ENCODE assay signal across 8 cellular contexts in the genomic region with DNA sequence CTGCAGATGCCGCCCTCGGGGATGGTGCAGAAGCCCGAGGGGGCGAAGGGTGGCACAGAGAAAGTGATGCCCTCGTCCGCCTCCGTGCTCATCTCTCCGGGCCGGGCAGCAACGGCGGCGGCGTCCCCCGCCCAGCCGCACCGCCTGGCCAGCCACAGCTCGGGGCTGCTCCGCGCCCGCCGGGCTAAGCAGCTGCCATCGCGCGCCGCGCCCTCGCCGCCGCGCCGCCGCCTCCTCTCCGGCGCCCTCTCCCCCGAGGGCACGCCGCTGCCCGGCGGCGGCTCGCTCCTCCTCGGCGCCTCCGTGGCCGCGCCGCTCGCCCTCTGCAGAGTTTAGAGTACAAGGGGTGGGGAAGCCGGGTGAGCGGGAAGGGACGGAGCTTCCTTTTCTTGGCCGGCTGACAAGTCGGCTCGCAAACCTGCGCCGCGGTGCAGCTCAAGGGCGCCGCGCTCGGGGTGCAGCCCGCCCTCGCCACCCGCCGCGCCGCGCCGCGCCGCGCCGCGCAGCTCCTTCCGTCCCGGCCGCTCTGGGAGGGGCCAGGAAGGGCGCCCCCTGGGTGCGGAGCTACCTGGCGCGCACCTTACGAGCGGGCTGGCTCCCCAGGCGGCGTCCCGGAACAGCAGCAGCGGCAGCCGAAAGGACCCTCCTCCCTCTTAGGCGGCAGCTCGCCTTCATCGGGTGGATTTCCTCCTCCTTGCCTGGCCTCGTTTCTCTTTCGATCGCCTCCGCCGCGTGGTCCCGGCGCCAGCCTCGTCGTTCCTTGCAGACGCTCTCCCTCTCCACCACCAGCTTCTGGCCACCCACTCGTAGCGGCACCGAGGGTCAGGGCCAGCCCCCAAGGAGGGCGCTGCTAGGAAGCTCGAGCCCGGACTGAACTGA. TPM values are rescaled to one million over a fixed set of nuclear protein-coding genes. Genes with fewer than 3 reads are reported as not detected.
DNase-seq lines count a peak whose midpoint lies in the region; ATAC-seq and TF ChIP-seq lines count a peak whose summit lies in the region.

A gene with protein sequence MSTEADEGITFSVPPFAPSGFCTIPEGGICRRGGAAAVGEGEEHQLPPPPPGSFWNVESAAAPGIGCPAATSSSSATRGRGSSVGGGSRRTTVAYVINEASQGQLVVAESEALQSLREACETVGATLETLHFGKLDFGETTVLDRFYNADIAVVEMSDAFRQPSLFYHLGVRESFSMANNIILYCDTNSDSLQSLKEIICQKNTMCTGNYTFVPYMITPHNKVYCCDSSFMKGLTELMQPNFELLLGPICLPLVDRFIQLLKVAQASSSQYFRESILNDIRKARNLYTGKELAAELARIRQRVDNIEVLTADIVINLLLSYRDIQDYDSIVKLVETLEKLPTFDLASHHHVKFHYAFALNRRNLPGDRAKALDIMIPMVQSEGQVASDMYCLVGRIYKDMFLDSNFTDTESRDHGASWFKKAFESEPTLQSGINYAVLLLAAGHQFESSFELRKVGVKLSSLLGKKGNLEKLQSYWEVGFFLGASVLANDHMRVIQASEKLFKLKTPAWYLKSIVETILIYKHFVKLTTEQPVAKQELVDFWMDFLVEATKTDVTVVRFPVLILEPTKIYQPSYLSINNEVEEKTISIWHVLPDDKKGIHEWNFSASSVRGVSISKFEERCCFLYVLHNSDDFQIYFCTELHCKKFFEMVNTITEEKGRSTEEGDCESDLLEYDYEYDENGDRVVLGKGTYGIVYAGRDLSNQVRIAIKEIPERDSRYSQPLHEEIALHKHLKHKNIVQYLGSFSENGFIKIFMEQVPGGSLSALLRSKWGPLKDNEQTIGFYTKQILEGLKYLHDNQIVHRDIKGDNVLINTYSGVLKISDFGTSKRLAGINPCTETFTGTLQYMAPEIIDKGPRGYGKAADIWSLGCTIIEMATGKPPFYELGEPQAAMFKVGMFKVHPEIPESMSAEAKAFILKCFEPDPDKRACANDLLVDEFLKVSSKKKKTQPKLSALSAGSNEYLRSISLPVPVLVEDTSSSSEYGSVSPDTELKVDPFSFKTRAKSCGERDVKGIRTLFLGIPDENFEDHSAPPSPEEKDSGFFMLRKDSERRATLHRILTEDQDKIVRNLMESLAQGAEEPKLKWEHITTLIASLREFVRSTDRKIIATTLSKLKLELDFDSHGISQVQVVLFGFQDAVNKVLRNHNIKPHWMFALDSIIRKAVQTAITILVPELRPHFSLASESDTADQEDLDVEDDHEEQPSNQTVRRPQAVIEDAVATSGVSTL (N-terminal part only) (minus strand): TSS at position 412 of the 879 bp plus-strand sequence. CDS start 320 bp downstream, at position 92.

- peak within 1 kb of the TSS; percentile 88 for H3K9ac ChIP-seq in mesendoderm (ENCODE audit: low read length)

- no peaks in the 10 kb centered on the region for H3K27me3 Mint-ChIP-seq in CD4-positive, alpha-beta T cell
- no peaks in the 10 kb centered on the region for H3K27me3 Mint-ChIP-seq in activated CD8-positive, alpha-beta T cell treated with anti-CD3 and anti-CD28 coated beads, Interleukin-2, amount 10 ng/mL, durations not matched to agents 7 days and 5 days (ENCODE audit: low read depth)

- WGBS in mesendoderm (ENCODE audit: extremely low coverage, insufficient coverage, low lambda C conversion rate) = no CpG with 5 or more reads among the region's 108 CpGs

- intact Hi-C loops in CD4-positive, alpha-beta T cell (cut with DNase I, micrococcal nuclease) = loop anchor here (1.0 to 10.0 kb wide), 5 partner anchors 39 to 508 kb away; a partner anchor contains a TSS

- peak; percentile 79 for ATAC-seq in CD4-positive, alpha-beta T cell (ENCODE audit: poor library complexity)
- ATAC-seq in GM19372 (IDR thresholded peaks at IDR 0.05; ENCODE audit: low read depth, unreplicated experiment) = peak; percentile 55
- ATAC-seq in HG03520 (IDR thresholded peaks at IDR 0.05; ENCODE audit: unreplicated experiment) = peak; percentile 43
- peak; percentile 86 for ATAC-seq in activated CD8-positive, alpha-beta T cell treated with anti-CD3 and anti-CD28 coated beads, Interleukin-2, amount 10 ng/mL, durations not matched to agents 7 days and 5 days

- H3K36me3 Mint-ChIP-seq in CD4-positive, alpha-beta T cell (ENCODE audit: low read depth) = peaks cover 16% of the 10 kb centered on the region
- H3K36me3 Mint-ChIP-seq in activated CD8-positive, alpha-beta T cell treated with anti-CD3 and anti-CD28 coated beads, Interleukin-2, amount 10 ng/mL, durations not matched to agents 7 days and 5 days (ENCODE audit: low read depth) = peaks cover 25% of the 10 kb centered on the region

- no peaks in the 10 kb centered on the region for H3K9me3 Mint-ChIP-seq in CD4-positive, alpha-beta T cell
- H3K9me3 Mint-ChIP-seq in activated CD8-positive, alpha-beta T cell treated with anti-CD3 and anti-CD28 coated beads, Interleukin-2, amount 10 ng/mL, durations not matched to agents 7 days and 5 days (ENCODE audit: insufficient read depth) = no peaks in the 10 kb centered on the region

- peak within 1 kb of the TSS; percentile 71 for H3K4me3 ChIP-seq in mesendoderm (ENCODE audit: low read length)

- no peak within 1 kb of the TSS for H2BK15ac ChIP-seq in mesendoderm (replicated peaks; ENCODE audit: low read depth)

- H3K27ac Mint-ChIP-seq in CD4-positive, alpha-beta T cell = peak within 1 kb of the TSS; percentile 99
- H3K27ac Mint-ChIP-seq in activated CD8-positive, alpha-beta T cell treated with anti-CD3 and anti-CD28 coated beads, Interleukin-2, amount 10 ng/mL, durations not matched to agents 7 days and 5 days = peak within 1 kb of the TSS; percentile 97

- no peak for TF ChIP-seq CTCF in CD4-positive, alpha-beta T cell (IDR thresholded peaks at IDR 0.05)

- H3K18ac ChIP-seq in mesendoderm (ENCODE audit: low read length) = no peak within 1 kb of the TSS

- no peak within 1 kb of the TSS for H4K8ac ChIP-seq in mesendoderm (ENCODE audit: low read depth, low read length)

- peak within 1 kb of the TSS; percentile 98 for H3K27ac ChIP-seq in CD4-positive, alpha-beta T cell (ENCODE audit: low read depth, low read length)
- H3K27ac ChIP-seq in mesendoderm (ENCODE audit: low read depth, low read length) = no peak within 1 kb of the TSS

- H3K4me1 ChIP-seq in mesendoderm (ENCODE audit: control insufficient read depth, low read depth, low read length) = no peaks in the 10 kb centered on the region

- no peak within 1 kb of the TSS for H2BK120ac ChIP-seq in mesendoderm (ENCODE audit: low read depth, low read length)

- no peaks in the 10 kb centered on the region for H3K9me3 ChIP-seq in CD4-positive, alpha-beta T cell (ENCODE audit: control insufficient read depth, low read length)

- CTCF ChIA-PET in CD4-positive, alpha-beta T cell (lab: Charles Lee) = interaction anchor here (0.6 to 8.2 kb wide), 57 partner anchors 9 to 1611 kb away, joined by 3 to 224 read pairs (median 5); a partner anchor contains a TSS
- CTCF ChIA-PET in activated CD8-positive, alpha-beta T cell treated with anti-CD3 and anti-CD28 coated beads, Interleukin-2, amount 10 ng/mL, durations not matched to agents 7 days and 5 days (lab: Charles Lee) = interaction anchor here (0.6 to 9.6 kb wide), 84 partner anchors 9 to 504 kb away, joined by 3 to 496 read pairs (median 6); a partner anchor contains a TSS

- H3K56ac ChIP-seq in mesendoderm (ENCODE audit: low read length) = peak within 1 kb of the TSS; percentile 98

- H3K79me2 ChIP-seq in mesendoderm (ENCODE audit: control insufficient read depth, insufficient read depth, low read length) = no peaks in the 10 kb centered on the region

- no peak within 1 kb of the TSS for H2BK5ac ChIP-seq in mesendoderm (ENCODE audit: low read length)

- H4K5ac ChIP-seq in mesendoderm (ENCODE audit: low read length) = no peak within 1 kb of the TSS

- H3K4me2 ChIP-seq in mesendoderm (ENCODE audit: low read length) = peak within 1 kb of the TSS; percentile 100

- H3K27me3 ChIP-seq in CD4-positive, alpha-beta T cell (ENCODE audit: control insufficient read depth, insufficient read depth, low read length) = no peaks in the 10 kb centered on the region
- H3K27me3 ChIP-seq in mesendoderm (ENCODE audit: insufficient read depth, low read length, poor library complexity) = peaks cover 3% of the 10 kb centered on the region

- peak; percentile 84 to 96 (median 92) for DNase-seq in CD4-positive, alpha-beta T cell
- DNase-seq in NCI-H774 (lab: John Stamatoyannopoulos, UW) (peak; percentile 88), mesendoderm (peak; percentile 80)
- DNase-seq in activated CD8-positive, alpha-beta T cell treated with anti-CD3 and anti-CD28 coated beads, Interleukin-2, amount 10 ng/mL, durations not matched to agents 7 days and 5 days = peak; percentile 91
- DNase-seq in effector CD4-positive, alpha-beta T cell = peak; percentile 91
- peak; percentile 72 for DNase-seq in stimulated activated CD8-positive, alpha-beta memory T cell treated with anti-CD3 and anti-CD28 coated beads, Interleukin-15, amount 100 ng/mL, for 1 hour (ENCODE audit: low read depth)

- H3K4me1 Mint-ChIP-seq in CD4-positive, alpha-beta T cell (ENCODE audit: low read depth) = peaks cover 43% of the 10 kb centered on the region
- H3K4me1 Mint-ChIP-seq in activated CD8-positive, alpha-beta T cell treated with anti-CD3 and anti-CD28 coated beads, Interleukin-2, amount 10 ng/mL, durations not matched to agents 7 days and 5 days (ENCODE audit: low read depth) = peaks cover 38% of the 10 kb centered on the region

- POLR2A ChIA-PET in CD4-positive, alpha-beta T cell (lab: Charles Lee) = interaction anchor here (0.6 to 8.6 kb wide), 47 partner anchors 8 to 503 kb away, joined by 3 to 151 read pairs (median 5); a partner anchor contains a TSS
- POLR2A ChIA-PET in activated CD8-positive, alpha-beta T cell treated with anti-CD3 and anti-CD28 coated beads, Interleukin-2, amount 10 ng/mL, durations not matched to agents 7 days and 5 days (lab: Charles Lee) = interaction anchor here (0.6 to 3.4 kb wide), 24 partner anchors 8 to 502 kb away, joined by 3 to 43 read pairs (median 4); a partner anchor contains a TSS

- no peak within 1 kb of the TSS for H3K4ac ChIP-seq in mesendoderm (ENCODE audit: low read depth, low read length)

- H3K23ac ChIP-seq in mesendoderm (ENCODE audit: low read length) = peak within 1 kb of the TSS; percentile 98

- no peak within 1 kb of the TSS for H2AK5ac ChIP-seq in mesendoderm (ENCODE audit: low read length)

- H3K36me3 ChIP-seq in mesendoderm (ENCODE audit: control insufficient read depth, insufficient read depth, low read length) = no peaks in the 10 kb centered on the region

- no peaks in the 10 kb centered on the region for H3K79me1 ChIP-seq in mesendoderm (ENCODE audit: low read length)

- H3K4me3 Mint-ChIP-seq in CD4-positive, alpha-beta T cell = peak within 1 kb of the TSS; percentile 97
- peak within 1 kb of the TSS; percentile 96 for H3K4me3 Mint-ChIP-seq in activated CD8-positive, alpha-beta T cell treated with anti-CD3 and anti-CD28 coated beads, Interleukin-2, amount 10 ng/mL, durations not matched to agents 7 days and 5 days

RNA-seq across cellular contexts. Expression of the gene that starts here (rescaled TPM):
- 10 to 100 TPM; 12.9 to 14.1 TPM for total RNA-seq in CD4-positive, alpha-beta T cell
- total RNA-seq in activated CD8-positive, alpha-beta T cell treated with anti-CD3 and anti-CD28 coated beads, Interleukin-2, amount 10 ng/mL, durations not matched to agents 7 days and 5 days = 10 to 100 TPM; 15.0 to 15.1 TPM
- 0.86 TPM for polyA plus RNA-seq in mesendoderm (2013, experiment 1 of 2)
- polyA plus RNA-seq in mesendoderm (2013, experiment 2 of 2) = 0.84 TPM
